ENCODE assay signal across 11 cellular contexts in the genomic region with DNA sequence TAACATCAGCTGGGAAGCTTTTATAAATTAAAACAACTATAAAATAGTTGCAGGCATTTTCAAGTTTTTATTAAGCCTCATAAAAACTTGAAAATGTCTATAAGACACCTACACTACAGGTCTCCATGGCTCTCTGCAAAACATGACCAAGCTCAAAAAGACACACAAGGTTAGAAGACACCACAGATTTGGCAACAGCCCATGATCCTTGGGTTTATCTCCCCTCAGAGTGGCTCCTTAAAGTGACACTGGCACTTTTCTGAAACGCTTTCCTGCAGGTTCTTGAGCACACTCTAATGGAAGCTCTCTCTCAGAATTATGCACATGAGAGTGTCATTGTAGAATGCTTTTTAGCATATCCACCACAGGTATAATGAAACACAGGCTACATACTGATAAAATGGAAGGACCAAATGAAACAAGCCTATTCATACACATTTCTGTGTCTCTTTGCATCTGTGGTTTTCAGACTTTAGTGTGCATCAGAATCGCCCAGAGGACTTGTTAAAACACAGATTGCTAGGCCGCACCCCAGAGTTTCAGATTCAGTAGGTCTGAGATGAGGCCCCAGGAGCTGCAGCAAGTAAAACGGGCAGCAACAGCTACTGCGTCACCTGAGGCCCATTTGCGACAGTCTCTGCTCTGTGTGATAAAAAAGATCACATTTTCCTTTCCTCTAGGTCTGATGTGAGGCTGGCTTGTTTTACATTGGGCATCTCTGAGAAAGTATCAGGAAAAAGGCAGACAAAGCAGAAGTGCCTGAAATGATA.
DNase-seq lines count a peak whose midpoint lies in the region; ATAC-seq, FAIRE-seq and TF ChIP-seq lines count a peak whose summit lies in the region.
"Had no signal": no experiment of that assay in that cellular context is flagged by ENCODE, and none has a peak within 500 bp of the region (broad histone marks: within the 10 kb centered on the region; RNA-seq: fewer than 3 reads in every experiment).

No MANE protein-coding gene starts in this region.

- no peak overlapping the region for H3K4me3 ChIP-seq in Jurkat, Clone E6-1 (ENCODE audit: low read length)
- no peak overlapping the region for H3K4me3 ChIP-seq in small intestine (ENCODE audit: low read depth in 1 of 2, low read length in 2 of 2)
- H3K4me3 ChIP-seq in prostate gland, result no peak overlapping the region
- no peak overlapping the region for H3K4me3 ChIP-seq in HAP-1
- H3K4me3 ChIP-seq: PC-9 had no signal

- H3K27me3 ChIP-seq in small intestine (ENCODE audit: control insufficient read depth in 2 of 2, insufficient read depth in 2 of 2, low read length in 2 of 2) (no peaks in the 10 kb centered on the region), prostate gland (replicated peaks; ENCODE audit: insufficient read depth) (no peaks in the 10 kb centered on the region), HAP-1 (ENCODE audit: low read depth) (no peaks in the 10 kb centered on the region)

- ATAC-seq in HG02610 (IDR thresholded peaks at IDR 0.05; ENCODE audit: unreplicated experiment), result peak; percentile 79

- intact Hi-C loops in prostate gland (cut with DNase I), result no loop called here

- 75 to 81% (median 77%) methylated on average over 6 of the region's 6 CpGs for WGBS in small intestine, 3 donors
- WGBS in prostate gland, result 75% methylated on average over 6 of the region's 6 CpGs

- in situ Hi-C loops in HAP-1 (cut with MboI; ENCODE audit: low sequenced_read_pairs), result no loop called here

- no peak for FAIRE-seq in small intestine (lab: Jason Lieb, UNC)

- no peaks in the 10 kb centered on the region for H3K9me3 ChIP-seq in small intestine (ENCODE audit: control insufficient read depth, low read depth)
- H3K9me3 ChIP-seq in prostate gland, result no peaks in the 10 kb centered on the region
- no peaks in the 10 kb centered on the region for H3K9me3 ChIP-seq in HAP-1

- H3K27ac ChIP-seq in small intestine (ENCODE audit: low read depth in 1 of 2, low read length in 1 of 2) (no peak overlapping the region), prostate gland (no peak overlapping the region)
- H3K27ac ChIP-seq: epithelial cell of prostate, HL-60, PC-9 had no signal

- DNase-seq in stimulated activated CD4-positive, alpha-beta T cell treated with anti-CD3 and anti-CD28 coated beads, Interleukin-4, amount 100 ng/mL, for 24 hours, result peak; percentile 15
- DNase-seq in stimulated activated CD4-positive, alpha-beta T cell treated with anti-CD3 and anti-CD28 coated beads, Interleukin-4, amount 100 ng/mL, for 1 hour, result no peak
- peak; percentile 16 for DNase-seq in Jurkat, Clone E6-1 (ENCODE audit: low read depth, low spot score)
- DNase-seq in small intestine (no peak), NCI-H128 (lab: John Stamatoyannopoulos, UW; ENCODE audit: unreplicated experiment) (no peak), prostate gland (ENCODE audit: low spot score) (no peak), HAP-1 (ENCODE audit: low spot score in 2 of 2) (no peak)
- DNase-seq: PC-9 had no signal

- no peak for TF ChIP-seq CTCF in prostate gland (IDR thresholded peaks at IDR 0.05)

- TF ChIP-seq POLR2A in prostate gland (IDR thresholded peaks at IDR 0.05), result no peak

- H3K4me1 ChIP-seq in small intestine (ENCODE audit: control insufficient read depth in 2 of 2, insufficient read depth in 1 of 2, low read depth in 1 of 2, low read length in 1 of 2) (no peaks in the 10 kb centered on the region), prostate gland (replicated peaks) (no peaks in the 10 kb centered on the region), HAP-1 (no peaks in the 10 kb centered on the region)

- H3K36me3 ChIP-seq in small intestine (ENCODE audit: control insufficient read depth in 2 of 2, insufficient read depth in 2 of 2, low read length in 2 of 2) (no peaks in the 10 kb centered on the region), prostate gland (no peaks in the 10 kb centered on the region), HAP-1 (replicated peaks) (no peaks in the 10 kb centered on the region)

Comparison
In these comparisons a context has a peak if more than half of its experiments do, and no peak if none do; other contexts are left out.
1. DNase-seq: peak in stimulated activated CD4-positive, alpha-beta T cell treated with anti-CD3 and anti-CD28 coated beads, Interleukin-4, amount 100 ng/mL, for 24 hours (single experiment) and Jurkat, Clone E6-1 (single experiment); none in stimulated activated CD4-positive, alpha-beta T cell treated with anti-CD3 and anti-CD28 coated beads, Interleukin-4, amount 100 ng/mL, for 1 hour (single experiment), small intestine (single experiment), NCI-H128 (single experiment), prostate gland (single experiment) and HAP-1 (0 of 2).